Comparison of ENCODE assay signal across 26 cellular contexts in the genomic region with DNA sequence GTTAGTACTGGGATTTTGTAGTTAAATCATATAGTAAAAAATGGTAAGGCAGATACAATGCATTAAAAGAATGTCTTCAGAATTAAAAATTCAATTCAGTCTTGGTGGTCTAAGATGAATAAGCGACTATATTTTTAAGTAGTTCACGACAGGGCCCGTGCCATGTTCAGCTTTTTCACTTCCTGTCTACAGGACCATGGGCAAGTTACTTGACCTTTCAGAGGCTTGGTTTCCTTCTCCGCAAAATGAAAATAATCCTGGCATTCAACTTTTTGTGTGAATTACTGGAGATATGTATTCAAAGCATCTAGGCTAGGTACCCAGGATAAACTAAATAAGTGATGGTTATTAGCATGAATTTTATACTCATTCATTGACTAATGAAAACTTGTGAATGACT.
"Had no signal": no experiment of that assay in that cellular context is flagged by ENCODE, and none has a peak within 500 bp of the region (broad histone marks: within the 10 kb centered on the region; RNA-seq: fewer than 3 reads in every experiment).

No MANE protein-coding gene starts in this region.

- H3K27ac ChIP-seq: neural progenitor cell, ovary, parathyroid adenoma, psoas muscle, right lobe of liver, sigmoid colon, stomach, thoracic aorta, thyroid gland, tibial nerve, upper lobe of left lung, vagina had no signal

- ATAC-seq: natural killer cell; psoas muscle; right cardiac atrium; right lobe of liver; stimulated activated effector memory CD8-positive, alpha-beta T cell treated with anti-CD3 and anti-CD28 coated beads, Interleukin-12 subunit alpha, Interleukin-12 subunit beta, amount 100 ng/mL, for 72 hours; stimulated activated naive B cell treated with anti-CD40 and anti-IgM and Interleukin-4, amounts not matched to agents 10 μg/mL and 1 μg/mL and 100 μg/mL, for 72 hours had no signal

- H3K79me2 ChIP-seq: parathyroid adenoma had no signal

- H3K36me3 ChIP-seq: neural progenitor cell, ovary, right lobe of liver, sigmoid colon, stomach, thoracic aorta, thyroid gland, tibial nerve, upper lobe of left lung, vagina had no signal

- H3K9ac ChIP-seq: neural progenitor cell, parathyroid adenoma had no signal

- DNase-seq: natural killer cell; occipital lobe; ovary; posterior cingulate gyrus; psoas muscle; right cardiac atrium; right lobe of liver; sigmoid colon; small intestine; stimulated activated CD4-positive, alpha-beta T cell treated with anti-CD3 and anti-CD28 coated beads, Interleukin-15, amount 100 ng/mL, for 24 hours; stimulated activated CD4-positive, alpha-beta T cell treated with anti-CD3 and anti-CD28 coated beads, Interleukin-2, amount 100 ng/mL, for 24 hours; stimulated activated CD4-positive, alpha-beta T cell treated with anti-CD3 and anti-CD28 coated beads, Interleukin-2, amount 100 ng/mL, for 48 hours; stimulated activated CD4-positive, alpha-beta T cell treated with anti-CD3 and anti-CD28 coated beads, Interleukin-4, amount 100 ng/mL, for 24 hours; stimulated activated naive B cell treated with anti-CD40 and anti-IgM and Interleukin-4, amounts not matched to agents 10 μg/mL and 1 μg/mL and 100 μg/mL, for 72 hours; stimulated activated naive CD4-positive, alpha-beta T cell treated with Interleukin-2 at 50 U/mL for 16 hours; stomach; thyroid gland; trophoblast cell; upper lobe of left lung had no signal

- H3K4me1 ChIP-seq: parathyroid adenoma, psoas muscle, right lobe of liver, sigmoid colon, stomach, tibial nerve, vagina had no signal

- H3K4me2 ChIP-seq: neural progenitor cell had no signal

- H3K4me3 ChIP-seq: neural progenitor cell, ovary, psoas muscle, right lobe of liver, sigmoid colon, stomach, thoracic aorta, thyroid gland, tibial nerve, upper lobe of left lung, vagina had no signal

- FAIRE-seq: small intestine, urothelium cell line had no signal

- H3K27me3 ChIP-seq: neural progenitor cell, ovary, right lobe of liver, sigmoid colon, stomach, thyroid gland, tibial nerve, upper lobe of left lung, vagina had no signal
